ENCODE assay signal across 6 cellular contexts in the genomic region with DNA sequence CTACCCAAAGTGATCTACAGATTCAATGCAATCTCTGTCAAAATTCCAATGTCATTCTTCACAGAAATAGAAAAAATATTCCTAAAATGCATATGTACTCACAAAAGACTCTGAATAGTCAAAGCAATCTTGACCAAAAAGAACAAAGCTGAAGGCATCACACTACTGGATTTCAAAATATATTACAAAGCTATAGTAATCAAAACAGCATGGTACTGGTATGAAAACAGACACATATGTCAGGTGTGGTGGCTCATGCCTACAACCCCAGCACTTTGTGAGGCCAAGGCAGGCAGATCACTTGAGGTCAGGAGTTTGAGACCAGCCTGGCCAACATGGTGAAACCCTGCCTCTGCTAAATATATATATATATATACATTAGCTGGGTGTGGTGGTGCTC. TPM values are rescaled to one million over a fixed set of nuclear protein-coding genes. Genes with fewer than 3 reads are reported as not detected.
DNase-seq lines count a peak whose midpoint lies in the region; ATAC-seq, FAIRE-seq and TF ChIP-seq lines count a peak whose summit lies in the region.
"Not testable (repeated sequence)": the region's sequence is repeated elsewhere in the genome, so short reads cannot be mapped to it uniquely, and the experiment has no call there.

No MANE protein-coding gene starts in this region.

- TF ChIP-seq EP300 in K562 (IDR thresholded peaks at IDR 0.05; ENCODE audit: low read length): not testable (repeated sequence)

- peaks cover 57% of the 10 kb centered on the region for H3K27me3 Mint-ChIP-seq in activated CD4-positive, alpha-beta memory T cell treated with anti-CD3 and anti-CD28 coated beads for 36 hours
- H3K27me3 Mint-ChIP-seq in activated naive CD4-positive, alpha-beta T cell treated with anti-CD3 and anti-CD28 coated beads, Interleukin-2, amount 50 U/mL, for 24 hours: peaks cover 52% of the 10 kb centered on the region
- H3K27me3 Mint-ChIP-seq in stimulated activated naive CD8-positive, alpha-beta T cell treated with anti-CD3 and anti-CD28 coated beads, Interleukin-15, Interleukin-2, amounts not matched to agents 100 ng/mL and 50 ng/mL, for 24 hours: peaks cover 68% of the 10 kb centered on the region

- H2AFZ ChIP-seq in HCT116 (ENCODE audit: low read depth, low read length, poor library complexity, severe bottlenecking); K562 (ENCODE audit: low read depth, low read length): not testable (repeated sequence)

- CTCF ChIA-PET in HCT116 (lab: Charles Lee); activated CD4-positive, alpha-beta memory T cell treated with anti-CD3 and anti-CD28 coated beads for 36 hours (lab: Charles Lee); K562 (lab: Yijun Ruan, JAX; ENCODE audit: low intra/inter-chr PET ratio): not testable (repeated sequence)
- CTCF ChIA-PET in HEK293 (lab: Yijun Ruan, JAX): interaction anchor here (1.0 kb wide), 1 partner anchor 101 kb away, joined by 3 read pairs; no protein-coding TSS in a partner anchor

- not testable (repeated sequence) for H3K79me2 ChIP-seq in HCT116 (ENCODE audit: insufficient read depth, low read length); K562 (ENCODE audit: control insufficient read depth, insufficient read depth, low read length)

- not testable (repeated sequence) for H3K9me3 ChIP-seq in HCT116 (ENCODE audit: control insufficient read depth in 1 of 2, insufficient read depth in 1 of 2, low read depth in 1 of 2, low read length in 2 of 2); HEK293 (ENCODE audit: control insufficient read depth, insufficient read depth, low read depth, low read length); K562 (replicated peaks; ENCODE audit: control insufficient read depth, insufficient read depth, low read depth, low read length)

- TF ChIP-seq RAD21 in HCT116 (IDR thresholded peaks at IDR 0.05; ENCODE audit: low read depth); K562 (CRISPR knock-in tag; conservative IDR thresholded peaks at IDR 0.05 in 1 of 2, IDR thresholded peaks at IDR 0.05 in 1 of 2): not testable (repeated sequence)

- peaks cover 12% of the 10 kb centered on the region for H3K4me1 Mint-ChIP-seq in activated CD4-positive, alpha-beta memory T cell treated with anti-CD3 and anti-CD28 coated beads for 36 hours (ENCODE audit: low read depth)
- H3K4me1 Mint-ChIP-seq in activated naive CD4-positive, alpha-beta T cell treated with anti-CD3 and anti-CD28 coated beads, Interleukin-2, amount 50 U/mL, for 24 hours: peaks cover 13% of the 10 kb centered on the region
- H3K4me1 Mint-ChIP-seq in stimulated activated naive CD8-positive, alpha-beta T cell treated with anti-CD3 and anti-CD28 coated beads, Interleukin-15, Interleukin-2, amounts not matched to agents 100 ng/mL and 50 ng/mL, for 24 hours (ENCODE audit: low read depth): peaks cover 10% of the 10 kb centered on the region

- not testable (repeated sequence) for H3K36me3 Mint-ChIP-seq in activated CD4-positive, alpha-beta memory T cell treated with anti-CD3 and anti-CD28 coated beads for 36 hours; activated naive CD4-positive, alpha-beta T cell treated with anti-CD3 and anti-CD28 coated beads, Interleukin-2, amount 50 U/mL, for 24 hours; stimulated activated naive CD8-positive, alpha-beta T cell treated with anti-CD3 and anti-CD28 coated beads, Interleukin-15, Interleukin-2, amounts not matched to agents 100 ng/mL and 50 ng/mL, for 24 hours (ENCODE audit: low read depth)

- DNase-seq in HCT116 (ENCODE audit: low read depth, low spot score); activated CD4-positive, alpha-beta memory T cell treated with anti-CD3 and anti-CD28 coated beads for 36 hours; K562 (ENCODE audit: extremely low read depth in 1 of 4, low spot score in 3 of 4): not testable (repeated sequence)

- ATAC-seq in HCT116, K562: not testable (repeated sequence)

- not testable (repeated sequence) for FAIRE-seq in K562 (lab: Jason Lieb, UNC)

- H3K4me3 Mint-ChIP-seq in activated CD4-positive, alpha-beta memory T cell treated with anti-CD3 and anti-CD28 coated beads for 36 hours; activated naive CD4-positive, alpha-beta T cell treated with anti-CD3 and anti-CD28 coated beads, Interleukin-2, amount 50 U/mL, for 24 hours; stimulated activated naive CD8-positive, alpha-beta T cell treated with anti-CD3 and anti-CD28 coated beads, Interleukin-15, Interleukin-2, amounts not matched to agents 100 ng/mL and 50 ng/mL, for 24 hours: not testable (repeated sequence)

- not testable (repeated sequence) for H3K4me2 ChIP-seq in HCT116 (ENCODE audit: low read length); K562 (ENCODE audit: insufficient read depth, low read length)

- H3K27me3 ChIP-seq in HCT116 (ENCODE audit: insufficient read depth, low read length); K562 (ENCODE audit: control insufficient read depth in 2 of 2, insufficient read depth in 2 of 2, low read length in 2 of 2): not testable (repeated sequence)

- not testable (repeated sequence) for H3K9me3 Mint-ChIP-seq in activated CD4-positive, alpha-beta memory T cell treated with anti-CD3 and anti-CD28 coated beads for 36 hours
- peaks cover 15% of the 10 kb centered on the region for H3K9me3 Mint-ChIP-seq in activated naive CD4-positive, alpha-beta T cell treated with anti-CD3 and anti-CD28 coated beads, Interleukin-2, amount 50 U/mL, for 24 hours
- H3K9me3 Mint-ChIP-seq in stimulated activated naive CD8-positive, alpha-beta T cell treated with anti-CD3 and anti-CD28 coated beads, Interleukin-15, Interleukin-2, amounts not matched to agents 100 ng/mL and 50 ng/mL, for 24 hours: peaks cover 12% of the 10 kb centered on the region

- H3K36me3 ChIP-seq in HCT116 (ENCODE audit: control insufficient read depth in 1 of 2, insufficient read depth in 2 of 2, low read length in 2 of 2); HEK293 (ENCODE audit: control insufficient read depth in 2 of 2, insufficient read depth in 1 of 2, low read length in 2 of 2); K562 (ENCODE audit: control insufficient read depth, insufficient read depth, low read length): not testable (repeated sequence)

- RAD21 ChIA-PET in HCT116 (lab: Charles Lee; ENCODE audit: low non-redundant PET in 1 of 2, low total read pairs in 2 of 2, uncharacterized antibody in 2 of 2, unreplicated experiment in 2 of 2): not testable (repeated sequence)

- not testable (repeated sequence) for TF ChIP-seq POLR2A in HCT116 (IDR thresholded peaks at IDR 0.05; ENCODE audit: borderline replicate concordance, extremely low read depth, insufficient read depth, insufficient read length); K562 (conservative IDR thresholded peaks at IDR 0.05)

- not testable (repeated sequence) for H3K27ac ChIP-seq in HCT116 (ENCODE audit: low read depth, low read length); HEK293 (ENCODE audit: extremely low read depth, low read depth, low read length); K562 (ENCODE audit: extremely low read depth, low read depth, low read length)

- H4K20me1 ChIP-seq in HCT116 (ENCODE audit: insufficient read depth); K562 (replicated peaks; ENCODE audit: control insufficient read depth, insufficient read depth, low read length): not testable (repeated sequence)

- not testable (repeated sequence) for H3K9ac ChIP-seq in HCT116 (ENCODE audit: low read length); K562 (ENCODE audit: insufficient read depth in 1 of 2, low read depth in 2 of 2, low read length in 2 of 2)

- H3K4me3 ChIP-seq in HCT116 (replicated peaks in 1 of 2; ENCODE audit: low read depth in 1 of 2, low read length in 2 of 2); HEK293 (ENCODE audit: low read depth, low read length); K562: not testable (repeated sequence)

- intact Hi-C loops in HCT116 (cut with micrococcal nuclease); activated CD4-positive, alpha-beta memory T cell treated with anti-CD3 and anti-CD28 coated beads for 36 hours (cut with micrococcal nuclease); K562 (cut with micrococcal nuclease): not testable (repeated sequence)

- H3K9me1 ChIP-seq in K562 (ENCODE audit: control insufficient read depth, insufficient read depth, low read length): not testable (repeated sequence)

- not testable (repeated sequence) for H3K9me2 ChIP-seq in HCT116 (ENCODE audit: insufficient read depth)

- not testable (repeated sequence) for BruUV-seq in HCT116 (replicated peaks; lab: Mats Ljungman, UMichigan); K562 (replicated peaks; lab: Mats Ljungman, UMichigan)

- in situ Hi-C loops in K562 (cut with MboI): not testable (repeated sequence)

- H3K4me1 ChIP-seq in HCT116 (ENCODE audit: control insufficient read depth in 1 of 2, insufficient read depth in 2 of 2, low read length in 2 of 2); HEK293 (ENCODE audit: control insufficient read depth, insufficient read depth, low read length); K562 (replicated peaks in 1 of 2; ENCODE audit: control insufficient read depth in 2 of 2, insufficient read depth in 2 of 2, low read length in 2 of 2): not testable (repeated sequence)

- POLR2A ChIA-PET in HCT116 (lab: Charles Lee); HEK293 (lab: Yijun Ruan, JAX); activated CD4-positive, alpha-beta memory T cell treated with anti-CD3 and anti-CD28 coated beads for 36 hours (lab: Charles Lee); K562 (lab: Yijun Ruan, JAX): not testable (repeated sequence)

- not testable (repeated sequence) for TF ChIP-seq CTCF in HCT116 (IDR thresholded peaks at IDR 0.05 in 2 of 3, conservative IDR thresholded peaks at IDR 0.05 in 1 of 3; ENCODE audit: borderline replicate concordance in 1 of 3, insufficient read depth in 1 of 3, low read depth in 2 of 3, low read length in 2 of 3); HEK293 (tag by site-specific recombination; IDR thresholded peaks at IDR 0.05); K562 (IDR thresholded peaks at IDR 0.05 in 2 of 3, conservative IDR thresholded peaks at IDR 0.05 in 1 of 3; ENCODE audit: insufficient read depth in 2 of 3, low read depth in 1 of 3, low read length in 3 of 3)

- peak overlapping the region; percentile 3 for H3K27ac Mint-ChIP-seq in activated CD4-positive, alpha-beta memory T cell treated with anti-CD3 and anti-CD28 coated beads for 36 hours
- H3K27ac Mint-ChIP-seq in activated naive CD4-positive, alpha-beta T cell treated with anti-CD3 and anti-CD28 coated beads, Interleukin-2, amount 50 U/mL, for 24 hours: peak overlapping the region; percentile 44
- H3K27ac Mint-ChIP-seq in stimulated activated naive CD8-positive, alpha-beta T cell treated with anti-CD3 and anti-CD28 coated beads, Interleukin-15, Interleukin-2, amounts not matched to agents 100 ng/mL and 50 ng/mL, for 24 hours: peak overlapping the region; percentile 23

RNA-seq across cellular contexts. Expression of a gene that starts 35.9 kb away (rescaled TPM):
- total RNA-seq in HCT116 (2021; ENCODE audit: unreplicated experiment) (27.1 TPM), K562 (2014; rRNA removed) (18.4 TPM in 2 replicates), K562 (2014; rRNA removed; fragmentation: Illumina TruSeq; extraction: Trizol) (30.7 and 31.8 TPM in 2 replicates), K562 (2015; rRNA removed; fragmentation: Illumina TruSeq; extraction: Trizol) (31.4 and 32.9 TPM in 2 replicates), K562 (2021) (24.6 and 25.0 TPM in 2 replicates)
- polyA plus RNA-seq in HCT116 (2012): 21.8 and 28.5 TPM in 2 replicates
- 10 to 100 TPM; 15.8 to 16.2 TPM for total RNA-seq in activated CD4-positive, alpha-beta memory T cell treated with anti-CD3 and anti-CD28 coated beads for 36 hours
- 9.0 and 24.6 TPM in 2 replicates for total RNA-seq in K562 (2011; cell fraction: chromatin; rRNA removed; ENCODE audit: low replicate concordance)
- total RNA-seq in K562 (2011; cell fraction: nucleolus; rRNA removed): 8.0 and 10.8 TPM in 2 replicates
- total RNA-seq in K562 (2011; cell fraction: nucleoplasm; rRNA removed): 13.1 and 13.6 TPM in 2 replicates
- polyA plus RNA-seq in K562 (2011; rRNA removed) (38.2 and 54.3 TPM in 2 replicates), K562 (2014; fragmentation: Illumina TruSeq; extraction: Trizol) (27.1 and 29.3 TPM in 2 replicates), K562 (2014; fragmentation: Nextera tagmentation; extraction: Ambion mirVana) (1 to 10 TPM; 5.2 to 5.6 TPM), K562 (2014; rRNA removed) (14.1 and 17.2 TPM in 2 replicates)
- polyA plus RNA-seq in K562 (2011; cell fraction: cytosol; rRNA removed): 13.5 and 21.9 TPM in 2 replicates
- 6.9 and 13.0 TPM in 2 replicates for polyA plus RNA-seq in K562 (2011; cell fraction: nucleus; rRNA removed)
- 18.9 and 39.6 TPM in 2 replicates for polyA plus RNA-seq in K562 (2012)
- 106 and 110 TPM in 2 replicates for polyA minus RNA-seq in K562 (2011; rRNA and poly(A)+ RNA removed)
- 25.7 and 40.9 TPM in 2 replicates for polyA minus RNA-seq in K562 (2011; cell fraction: cytosol; rRNA and poly(A)+ RNA removed)
- polyA minus RNA-seq in K562 (2011; cell fraction: nucleus; rRNA and poly(A)+ RNA removed): 13.1 and 21.5 TPM in 2 replicates
